Comparison of ENCODE assay signal across 25 cellular contexts in the genomic region with DNA sequence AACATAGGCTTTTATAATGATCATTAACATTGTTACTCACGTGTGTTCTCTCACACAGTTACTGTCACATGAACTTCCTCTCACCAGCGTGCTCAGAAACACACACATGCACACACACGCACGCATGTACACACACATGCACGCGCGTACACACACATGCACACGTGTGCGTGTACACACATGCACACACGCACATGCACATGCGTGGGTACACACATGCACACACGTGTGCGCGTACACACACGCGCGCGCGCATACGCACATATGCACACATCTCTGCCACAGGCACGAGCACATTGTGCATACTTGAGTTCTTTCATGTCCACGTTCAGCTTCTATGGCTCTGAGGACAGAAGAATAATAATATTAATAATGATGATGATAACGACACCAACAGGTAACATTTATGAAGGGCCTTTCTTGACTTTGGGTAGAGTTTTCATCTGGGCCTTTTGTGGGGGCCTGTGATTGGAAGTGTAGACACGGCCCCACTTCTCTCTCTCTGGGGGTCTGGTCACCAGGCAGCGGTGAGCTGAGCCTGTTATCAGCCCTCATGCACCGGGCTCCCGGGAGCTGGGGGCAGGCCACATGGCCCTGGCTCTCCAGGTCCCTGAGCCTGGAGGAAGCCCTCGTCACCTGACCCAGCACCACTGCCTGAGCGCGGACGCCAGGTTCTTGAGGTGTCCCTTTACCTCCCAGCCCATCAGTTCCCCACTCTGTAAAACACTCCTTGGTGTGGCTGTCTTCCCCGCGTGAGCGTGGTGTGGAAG. TPM values are rescaled to one million over a fixed set of nuclear protein-coding genes. Genes with fewer than 3 reads are reported as not detected.
"Had no signal": no experiment of that assay in that cellular context is flagged by ENCODE, and none has a peak within 500 bp of the region (broad histone marks: within the 10 kb centered on the region; RNA-seq: fewer than 3 reads in every experiment).

No MANE protein-coding gene starts in this region.

- H3K9me3 Mint-ChIP-seq: activated CD4-positive, alpha-beta memory T cell treated with anti-CD3 and anti-CD28 coated beads for 36 hours; activated CD4-positive, alpha-beta T cell treated with anti-CD3 and anti-CD28 coated beads, Interleukin-2, amount 10 ng/mL, durations not matched to agents 7 days and 5 days; activated naive CD8-positive, alpha-beta T cell treated with anti-CD3 and anti-CD28 coated beads, Interleukin-2, amount 10 ng/mL, durations not matched to agents 7 days and 5 days; activated T-cell treated with anti-CD3 and anti-CD28 coated beads, Interleukin-2, amount 50 U/mL, for 72 hours; T-cell had no signal

- H3K4me1 ChIP-seq: adrenal gland, Peyer's patch, SJCRH30 had no signal

- H3K27me3 ChIP-seq: adrenal gland, Peyer's patch had no signal

- H3K36me3 Mint-ChIP-seq: activated CD4-positive, alpha-beta memory T cell treated with anti-CD3 and anti-CD28 coated beads for 36 hours; activated naive CD8-positive, alpha-beta T cell treated with anti-CD3 and anti-CD28 coated beads, Interleukin-2, amount 10 ng/mL, durations not matched to agents 7 days and 5 days; T-cell had no signal

- H3K9me3 ChIP-seq: adrenal gland, MG63, Peyer's patch, SJCRH30 had no signal

- H3K4me3 Mint-ChIP-seq: activated CD4-positive, alpha-beta memory T cell treated with anti-CD3 and anti-CD28 coated beads for 36 hours; activated CD4-positive, alpha-beta T cell treated with anti-CD3 and anti-CD28 coated beads, Interleukin-2, amount 10 ng/mL, durations not matched to agents 7 days and 5 days; activated naive CD8-positive, alpha-beta T cell treated with anti-CD3 and anti-CD28 coated beads, Interleukin-2, amount 10 ng/mL, durations not matched to agents 7 days and 5 days; activated T-cell treated with anti-CD3 and anti-CD28 coated beads, Interleukin-2, amount 50 U/mL, for 72 hours; T-cell had no signal

- H3K27ac ChIP-seq: adrenal gland, Peyer's patch, RWPE1, SJCRH30 had no signal

- DNase-seq: activated CD4-positive, alpha-beta memory T cell treated with anti-CD3 and anti-CD28 coated beads for 36 hours; activated CD4-positive, alpha-beta T cell treated with anti-CD3 and anti-CD28 coated beads, Interleukin-2, amount 10 ng/mL, durations not matched to agents 7 days and 5 days; activated CD4-positive, CD25-positive, alpha-beta regulatory T cell; activated naive CD4-positive, alpha-beta T cell treated with anti-CD3 and anti-CD28 coated beads, Interleukin-2, amount 50 U/mL, for 16 hours; activated naive CD8-positive, alpha-beta T cell treated with anti-CD3 and anti-CD28 coated beads, Interleukin-2, amount 10 ng/mL, durations not matched to agents 7 days and 5 days; activated T-cell treated with anti-CD3 and anti-CD28 coated beads, Interleukin-2, amount 50 U/mL, for 72 hours; adrenal gland; anterior cingulate cortex; MG63; MV-4-11; NCI-H1105; NCI-H1436; NCI-H1694 treated with DMSO at 0.1 percent for 48 hours; NCI-H2081; NCI-H446; NCI-H524; Peyer's patch; Right ventricle myocardium superior; SJCRH30; T-cell; T-helper 2 cell; T1000 had no signal

- H3K36me3 ChIP-seq: adrenal gland, MG63, Peyer's patch, SJCRH30 had no signal

- H3K27ac Mint-ChIP-seq: activated CD4-positive, alpha-beta memory T cell treated with anti-CD3 and anti-CD28 coated beads for 36 hours; activated CD4-positive, alpha-beta T cell treated with anti-CD3 and anti-CD28 coated beads, Interleukin-2, amount 10 ng/mL, durations not matched to agents 7 days and 5 days; activated naive CD8-positive, alpha-beta T cell treated with anti-CD3 and anti-CD28 coated beads, Interleukin-2, amount 10 ng/mL, durations not matched to agents 7 days and 5 days; activated T-cell treated with anti-CD3 and anti-CD28 coated beads, Interleukin-2, amount 50 U/mL, for 72 hours; T-cell had no signal

- H3K4me1 Mint-ChIP-seq: activated CD4-positive, alpha-beta T cell treated with anti-CD3 and anti-CD28 coated beads, Interleukin-2, amount 10 ng/mL, durations not matched to agents 7 days and 5 days; activated naive CD8-positive, alpha-beta T cell treated with anti-CD3 and anti-CD28 coated beads, Interleukin-2, amount 10 ng/mL, durations not matched to agents 7 days and 5 days; T-cell had no signal

- H3K27me3 Mint-ChIP-seq: activated CD4-positive, alpha-beta T cell treated with anti-CD3 and anti-CD28 coated beads, Interleukin-2, amount 10 ng/mL, durations not matched to agents 7 days and 5 days had no signal

- H3K4me3 ChIP-seq: adrenal gland, MG63, Peyer's patch, SJCRH30 had no signal

- FAIRE-seq: TTC549 had no signal

RNA-seq across cellular contexts. Expression of gene EPHA8, which starts 7.0 kb away (rescaled TPM):
- total RNA-seq: activated CD4-positive, alpha-beta memory T cell treated with anti-CD3 and anti-CD28 coated beads for 36 hours; activated CD4-positive, alpha-beta T cell treated with anti-CD3 and anti-CD28 coated beads, Interleukin-2, amount 10 ng/mL, durations not matched to agents 7 days and 5 days; activated CD8-positive, alpha-beta memory T cell treated with anti-CD3 and anti-CD28 coated beads for 36 hours; activated naive CD8-positive, alpha-beta T cell treated with anti-CD3 and anti-CD28 coated beads, Interleukin-2, amount 10 ng/mL, durations not matched to agents 7 days and 5 days; activated T-cell treated with anti-CD3 and anti-CD28 coated beads, Interleukin-2, amount 50 U/mL, for 72 hours; Peyer's patch; Right ventricle myocardium superior had no signal
